12 cellular contexts compared by ENCODE assay signal in the genomic region with DNA sequence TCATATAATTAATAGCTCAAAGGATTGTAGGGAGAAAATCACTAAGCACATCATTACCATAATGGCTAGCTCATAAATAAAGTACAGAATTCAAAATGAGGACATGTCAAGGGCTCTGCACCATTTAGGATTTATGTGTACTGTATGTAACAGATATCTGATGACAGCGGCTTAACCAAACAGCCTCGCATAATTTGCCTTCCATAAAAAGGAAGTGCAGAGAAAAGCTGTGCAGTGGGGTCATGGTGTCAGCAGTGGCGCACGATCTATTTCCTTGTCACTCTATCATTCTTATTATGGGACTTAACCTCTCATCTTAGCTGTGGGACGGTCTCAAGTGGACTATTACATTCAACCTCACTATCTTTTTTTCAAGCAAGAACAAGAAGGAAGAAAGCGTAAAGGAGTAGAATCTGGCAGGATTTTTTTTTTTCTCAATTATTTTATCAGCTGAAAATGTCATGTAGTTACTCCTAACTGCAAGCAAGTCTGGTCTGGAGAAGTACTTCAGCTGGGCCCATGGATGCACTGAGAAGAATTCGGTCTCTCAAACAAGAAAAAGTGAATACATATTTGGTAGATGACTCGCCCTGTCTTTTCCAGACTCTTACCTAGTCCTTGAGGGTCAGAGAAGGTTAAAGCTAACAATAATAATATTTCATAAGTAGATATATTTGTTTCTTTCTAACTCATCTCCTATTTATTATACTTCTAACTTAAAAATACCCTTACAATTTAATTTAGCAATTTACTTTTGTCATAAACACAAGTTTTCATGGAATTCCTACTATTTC.
DNase-seq lines count a peak whose midpoint lies in the region; ATAC-seq and TF ChIP-seq lines count a peak whose summit lies in the region.
"Had no signal": no experiment of that assay in that cellular context is flagged by ENCODE, and none has a peak within 500 bp of the region (broad histone marks: within the 10 kb centered on the region; RNA-seq: fewer than 3 reads in every experiment).

No MANE protein-coding gene starts in this region.

- ATAC-seq in GM21360 (IDR thresholded peaks at IDR 0.05; ENCODE audit: unreplicated experiment): no peak
- ATAC-seq in activated T-cell treated with anti-CD3 and anti-CD28 coated beads, Interleukin-2, amount 50 U/mL, for 4 hours: no peak

- peaks cover 8% of the 10 kb centered on the region for H3K27me3 Mint-ChIP-seq in activated T-cell treated with anti-CD3 and anti-CD28 coated beads, Interleukin-2, amount 50 U/mL, for 4 hours (ENCODE audit: low read depth)

- H3K4me1 Mint-ChIP-seq in activated T-cell treated with anti-CD3 and anti-CD28 coated beads, Interleukin-2, amount 50 U/mL, for 4 hours (ENCODE audit: low read depth): peaks cover 2% of the 10 kb centered on the region

- H3K9ac ChIP-seq in smooth muscle cell (ENCODE audit: low read depth): no peak overlapping the region

- H3K27me3 ChIP-seq in smooth muscle cell (ENCODE audit: low read depth) (no peaks in the 10 kb centered on the region), esophagus muscularis mucosa (no peaks in the 10 kb centered on the region)

- no peaks in the 10 kb centered on the region for H3K79me2 ChIP-seq in smooth muscle cell (ENCODE audit: low read depth)

- TF ChIP-seq CTCF in smooth muscle cell (IDR thresholded peaks at IDR 0.05; ENCODE audit: borderline replicate concordance, insufficient read depth, poor library complexity, severe bottlenecking): no peak
- no peak for TF ChIP-seq CTCF in esophagus muscularis mucosa (IDR thresholded peaks at IDR 0.05)

- intact Hi-C loops in esophagus muscularis mucosa (cut with DNase I): no loop called here

- H2AFZ ChIP-seq in smooth muscle cell (ENCODE audit: low read depth): no peak overlapping the region

- WGBS in smooth muscle cell (ENCODE audit: low lambda C conversion rate): 52% methylated on average over 8 of the region's 8 CpGs
- 40% methylated on average over 8 of the region's 8 CpGs for WGBS in esophagus muscularis mucosa

- H3K4me1 ChIP-seq in smooth muscle cell (ENCODE audit: low read depth): peaks cover 3% of the 10 kb centered on the region
- peaks cover 0 to 26% (median 20%) of the 10 kb centered on the region in 4 donors for H3K4me1 ChIP-seq in esophagus muscularis mucosa

- no peaks in the 10 kb centered on the region for H3K36me3 Mint-ChIP-seq in activated T-cell treated with anti-CD3 and anti-CD28 coated beads, Interleukin-2, amount 50 U/mL, for 4 hours (ENCODE audit: insufficient read depth)

- H3F3A ChIP-seq in smooth muscle cell (ENCODE audit: low read depth): no peaks in the 10 kb centered on the region

- no peak overlapping the region for H3K4me3 Mint-ChIP-seq in activated T-cell treated with anti-CD3 and anti-CD28 coated beads, Interleukin-2, amount 50 U/mL, for 4 hours

- no peak for TF ChIP-seq EP300 in esophagus muscularis mucosa (IDR thresholded peaks at IDR 0.05)

- no peak overlapping the region for H3K4me3 ChIP-seq in smooth muscle cell
- H3K4me3 ChIP-seq in esophagus muscularis mucosa: no peak overlapping the region

- no peaks in the 10 kb centered on the region for H3K9me3 Mint-ChIP-seq in activated T-cell treated with anti-CD3 and anti-CD28 coated beads, Interleukin-2, amount 50 U/mL, for 4 hours

- H4K20me1 ChIP-seq in smooth muscle cell (ENCODE audit: low read depth): no peaks in the 10 kb centered on the region

- H3K9me3 ChIP-seq in smooth muscle cell (replicated peaks; ENCODE audit: low read depth): no peaks in the 10 kb centered on the region
- no peaks in the 10 kb centered on the region for H3K9me3 ChIP-seq in esophagus muscularis mucosa

- no peak for TF ChIP-seq POLR2A in esophagus muscularis mucosa (IDR thresholded peaks at IDR 0.05; ENCODE audit: low read depth)

- H3K27ac ChIP-seq in epithelial cell of prostate (peak overlapping the region; percentile 21), smooth muscle cell (ENCODE audit: low read depth) (no peak overlapping the region), esophagus muscularis mucosa (replicated peaks in 1 of 4) (no peak overlapping the region)
- H3K27ac ChIP-seq: 22Rv1 had no signal

- H3K36me3 ChIP-seq in smooth muscle cell (ENCODE audit: low read depth) (no peaks in the 10 kb centered on the region), esophagus muscularis mucosa (no peaks in the 10 kb centered on the region)

- DNase-seq in DMS53 (lab: John Stamatoyannopoulos, UW) (peak; percentile 27), DMS53 treated with DMSO at 0.1 percent for 48 hours (lab: John Stamatoyannopoulos, UW; ENCODE audit: unreplicated experiment) (no peak), OCI-M1 (lab: John Stamatoyannopoulos, UW) (peak; percentile 88), epithelial cell of prostate (ENCODE audit: low read depth, low spot score) (no peak), smooth muscle cell (lab: John Stamatoyannopoulos, UW; ENCODE audit: unreplicated experiment) (no peak), esophagus muscularis mucosa (ENCODE audit: extremely low spot score) (no peak)
- DNase-seq in activated T-cell treated with anti-CD3 and anti-CD28 coated beads, Interleukin-2, amount 50 U/mL, for 4 hours: no peak
- DNase-seq: activated CD4-positive, alpha-beta T cell treated with anti-CD3 and anti-CD28 coated beads for 48 hours; erythroblast; NK-92 treated with Interleukin-12 subunit alpha and Interleukin-12 subunit beta, amount 100 ng/mL, for 24 hours had no signal

- peak overlapping the region; percentile 16 for H3K4me2 ChIP-seq in smooth muscle cell

Comparison
In these comparisons a context has a peak if more than half of its experiments do, and no peak if none do; other contexts are left out.
1. DNase-seq: peak in DMS53 (single experiment) and OCI-M1 (single experiment); none in DMS53 treated with DMSO at 0.1 percent for 48 hours (single experiment), epithelial cell of prostate (single experiment), smooth muscle cell (single experiment), esophagus muscularis mucosa (single experiment) and activated T-cell treated with anti-CD3 and anti-CD28 coated beads, Interleukin-2, amount 50 U/mL, for 4 hours (single experiment).